In the genomic region with DNA sequence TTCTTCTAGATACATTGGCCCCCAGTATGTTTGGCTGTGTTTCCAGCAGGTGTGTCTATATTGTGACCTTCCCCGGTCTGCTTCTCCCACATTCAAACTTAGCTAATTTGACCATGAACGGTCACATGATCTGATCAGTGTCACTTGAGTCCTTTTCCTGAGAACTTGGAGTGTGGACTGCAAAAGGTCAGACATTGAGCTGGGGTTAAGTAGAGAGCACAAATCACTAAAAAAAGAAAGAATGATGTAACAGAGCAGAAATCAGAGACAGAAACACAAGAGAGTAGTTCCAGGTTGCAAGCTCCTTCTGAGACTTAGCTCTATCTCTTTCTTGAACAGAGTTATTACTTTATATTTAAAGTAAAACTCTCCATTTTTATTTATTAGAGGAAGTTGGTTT, we compare ENCODE assay signal across 17 cellular contexts.
A peak's percentile ranks its signal among the peaks of the same experiment; 100 is the strongest.
DNase-seq lines count a peak whose midpoint lies in the region; ATAC-seq, FAIRE-seq and TF ChIP-seq lines count a peak whose summit lies in the region.
"Had no signal": no experiment of that assay in that cellular context is flagged by ENCODE, and none has a peak within 500 bp of the region (broad histone marks: within the 10 kb centered on the region; RNA-seq: fewer than 3 reads in every experiment).

No MANE protein-coding gene starts in this region.

- no peaks in the 10 kb centered on the region for H3K9me1 ChIP-seq in K562 (ENCODE audit: control insufficient read depth, insufficient read depth, low read length)

- H3K36me3 ChIP-seq in heart left ventricle = no peaks in the 10 kb centered on the region
- H3K36me3 ChIP-seq in K562 (ENCODE audit: control insufficient read depth, insufficient read depth, low read length) = no peaks in the 10 kb centered on the region
- H3K36me3 ChIP-seq in breast epithelium = no peaks in the 10 kb centered on the region
- H3K36me3 ChIP-seq: BLaER1, HAP-1 had no signal

- H3K27ac ChIP-seq in heart left ventricle = peak overlapping the region in 6 of 12 donors; percentile 31 to 59 (median 50)
- H3K27ac ChIP-seq in K562 (ENCODE audit: extremely low read depth, low read depth, low read length) = no peak overlapping the region
- no peak overlapping the region for H3K27ac ChIP-seq in breast epithelium
- H3K27ac ChIP-seq: BLaER1 had no signal

- BruUV-seq in K562 (replicated peaks; lab: Mats Ljungman, UMichigan) = no TSS peak

- H3K27me3 ChIP-seq in heart left ventricle (no peaks in the 10 kb centered on the region), K562 (ENCODE audit: control insufficient read depth in 2 of 2, insufficient read depth in 2 of 2, low read length in 2 of 2) (no peaks in the 10 kb centered on the region), breast epithelium (no peaks in the 10 kb centered on the region)
- H3K27me3 ChIP-seq: BLaER1 had no signal

- no peak overlapping the region for H2AFZ ChIP-seq in K562 (ENCODE audit: low read depth, low read length)

- no peak overlapping the region for H3K4me2 ChIP-seq in K562 (ENCODE audit: insufficient read depth, low read length)
- H3K4me2 ChIP-seq: BLaER1 had no signal

- no peak for TF ChIP-seq EP300 in K562 (IDR thresholded peaks at IDR 0.05; ENCODE audit: low read length)

- no peak overlapping the region for H3K4me3 ChIP-seq in heart left ventricle
- no peak overlapping the region for H3K4me3 ChIP-seq in K562
- no peak overlapping the region for H3K4me3 ChIP-seq in breast epithelium
- H3K4me3 ChIP-seq: BLaER1, HAP-1 had no signal

- intact Hi-C loops in heart left ventricle (cut with DNase I) = no loop called here
- intact Hi-C loops in Right ventricle myocardium inferior (cut with DNase I) = no loop called here
- intact Hi-C loops in K562 (cut with micrococcal nuclease) = no loop called here
- intact Hi-C loops in breast epithelium (cut with DNase I; ENCODE audit: low total_unique reads) = no loop called here

- H3K4me1 ChIP-seq in heart left ventricle (peaks cover 0 to 25% (median 0%) of the 10 kb centered on the region in 12 donors), K562 (replicated peaks in 1 of 2; ENCODE audit: control insufficient read depth in 2 of 2, insufficient read depth in 2 of 2, low read length in 2 of 2) (no peaks in the 10 kb centered on the region), breast epithelium (no peaks in the 10 kb centered on the region)
- H3K4me1 ChIP-seq: BLaER1, Caco-2, HAP-1 had no signal

- TF ChIP-seq RAD21 in K562 (CRISPR knock-in tag; conservative IDR thresholded peaks at IDR 0.05 in 1 of 2, IDR thresholded peaks at IDR 0.05 in 1 of 2) = no peak

- TF ChIP-seq CTCF in heart left ventricle (IDR thresholded peaks at IDR 0.05) (no peak), K562 (IDR thresholded peaks at IDR 0.05 in 2 of 3, conservative IDR thresholded peaks at IDR 0.05 in 1 of 3; ENCODE audit: insufficient read depth in 2 of 3, low read depth in 1 of 3, low read length in 3 of 3) (no peak), breast epithelium (IDR thresholded peaks at IDR 0.05) (no peak)

- no peak overlapping the region for H3K9ac ChIP-seq in K562 (ENCODE audit: insufficient read depth in 1 of 2, low read depth in 2 of 2, low read length in 2 of 2)
- H3K9ac ChIP-seq: BLaER1 had no signal

- FAIRE-seq in K562 (lab: Jason Lieb, UNC) = no peak
- FAIRE-seq: H1 had no signal

- TF ChIP-seq POLR2A in heart left ventricle (IDR thresholded peaks at IDR 0.05) (no peak), K562 (conservative IDR thresholded peaks at IDR 0.05) (no peak), breast epithelium (IDR thresholded peaks at IDR 0.05) (no peak)

- H3K9me3 ChIP-seq in heart left ventricle = peaks cover 0 to 6% (median 0%) of the 10 kb centered on the region in 12 donors
- no peaks in the 10 kb centered on the region for H3K9me3 ChIP-seq in K562 (replicated peaks; ENCODE audit: control insufficient read depth, insufficient read depth, low read depth, low read length)
- H3K9me3 ChIP-seq in breast epithelium = no peaks in the 10 kb centered on the region
- H3K9me3 ChIP-seq: BLaER1, HAP-1 had no signal

- POLR2A ChIA-PET in K562 (lab: Yijun Ruan, JAX) = no interaction called here

- in situ Hi-C loops in K562 (cut with MboI) = no loop called here

- CTCF ChIA-PET in K562 (lab: Yijun Ruan, JAX; ENCODE audit: low intra/inter-chr PET ratio) = no interaction called here

- ATAC-seq in heart left ventricle = peak in 3 of 4 donors; percentile 26 to 51 (median 50)
- ATAC-seq in Right ventricle myocardium inferior = no peak
- ATAC-seq in K562 = no peak
- ATAC-seq in GM18517 (IDR thresholded peaks at IDR 0.05; ENCODE audit: unreplicated experiment) = no peak

- 62 to 73% (median 70%) methylated on average over 2 of the region's 2 CpGs for WGBS in heart left ventricle, 4 donors
- WGBS in K562 (ENCODE audit: insufficient coverage, low coverage, missing lambda C conversion rate) = 8% methylated on average over 2 of the region's 2 CpGs

- no peaks in the 10 kb centered on the region for H3K79me2 ChIP-seq in K562 (ENCODE audit: control insufficient read depth, insufficient read depth, low read length)

- DNase-seq in heart left ventricle = peak in 1 of 5 donors; percentile 11
- no peak for DNase-seq in Right ventricle myocardium inferior (ENCODE audit: missing footprints)
- peak; percentile 4 for DNase-seq in Daoy (ENCODE audit: low read depth)
- DNase-seq in M059J (ENCODE audit: low read depth) = peak; percentile 13
- DNase-seq in K562 (ENCODE audit: extremely low read depth in 1 of 4, low spot score in 3 of 4) = no peak
- no peak for DNase-seq in anterior cingulate cortex (lab: John Stamatoyannopoulos, UW)
- DNase-seq in breast epithelium (ENCODE audit: low spot score in 2 of 2) = no peak
- DNase-seq: 8988T; AML-193; Caco-2; CD8-positive, alpha-beta memory T cell; DND-41; GF-D8 had no signal

- H4K20me1 ChIP-seq in K562 (replicated peaks; ENCODE audit: control insufficient read depth, insufficient read depth, low read length) = no peaks in the 10 kb centered on the region
- H4K20me1 ChIP-seq: BLaER1 had no signal

TF ChIP-seq in K562, 482 proteins besides CTCF, POLR2A, EP300 and RAD21:
- TF ChIP-seq NCOA1 (IDR thresholded peaks at IDR 0.05; ENCODE audit: low read depth) (no peak), GTF2F1 (IDR thresholded peaks at IDR 0.05; ENCODE audit: low read depth, low read length) (no peak)
- TF ChIP-seq, protein P1, sequence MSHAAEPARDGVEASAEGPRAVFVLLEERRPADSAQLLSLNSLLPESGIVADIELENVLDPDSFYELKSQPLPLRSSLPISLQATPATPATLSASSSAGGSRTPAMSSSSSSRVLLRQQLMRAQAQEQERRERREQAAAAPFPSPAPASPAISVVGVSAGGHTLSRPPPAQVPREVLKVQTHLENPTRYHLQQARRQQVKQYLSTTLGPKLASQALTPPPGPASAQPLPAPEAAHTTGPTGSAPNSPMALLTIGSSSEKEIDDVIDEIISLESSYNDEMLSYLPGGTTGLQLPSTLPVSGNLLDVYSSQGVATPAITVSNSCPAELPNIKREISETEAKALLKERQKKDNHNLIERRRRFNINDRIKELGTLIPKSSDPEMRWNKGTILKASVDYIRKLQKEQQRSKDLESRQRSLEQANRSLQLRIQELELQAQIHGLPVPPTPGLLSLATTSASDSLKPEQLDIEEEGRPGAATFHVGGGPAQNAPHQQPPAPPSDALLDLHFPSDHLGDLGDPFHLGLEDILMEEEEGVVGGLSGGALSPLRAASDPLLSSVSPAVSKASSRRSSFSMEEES (CRISPR knock-in tag; IDR thresholded peaks at IDR 0.05) = peak; percentile 35

Comparison
In these comparisons a context has a peak if more than half of its experiments do, and no peak if none do; other contexts are left out.
1. ATAC-seq: peak in heart left ventricle (3 of 4); none in Right ventricle myocardium inferior (single experiment), K562 (single experiment) and GM18517 (single experiment).
2. DNase-seq: peak in Daoy (single experiment) and M059J (single experiment); none in Right ventricle myocardium inferior (single experiment), K562 (0 of 4), anterior cingulate cortex (0 of 58) and breast epithelium (0 of 2).